In genomic region chr4:85787133-85787532, GRCh38 we compare ENCODE assay signal across 14 cellular contexts.
DNase-seq lines count a peak whose midpoint lies in the region; ATAC-seq, FAIRE-seq and TF ChIP-seq lines count a peak whose summit lies in the region.
"Had no signal": no experiment of that assay in that cellular context is flagged by ENCODE, and none has a peak within 500 bp of the region (broad histone marks: within the 10 kb centered on the region; RNA-seq: fewer than 3 reads in every experiment).

No MANE protein-coding gene starts in this region.

- H3K79me2 ChIP-seq in SK-N-SH (ENCODE audit: insufficient read depth) = peaks cover 17% of the 10 kb centered on the region
- peaks cover 29% of the 10 kb centered on the region for H3K79me2 ChIP-seq in fibroblast of lung (ENCODE audit: control insufficient read depth, insufficient read depth, low read length)
- H3K79me2 ChIP-seq in MM.1S (ENCODE audit: low read length) = no peaks in the 10 kb centered on the region

- POLR2A ChIA-PET in SK-N-SH (lab: Yijun Ruan, JAX) = no interaction called here

- DNase-seq in EL (peak; percentile 80), SK-N-SH (no peak), fibroblast of lung (ENCODE audit: low read depth in 2 of 2) (peak; percentile 82 to 94), pancreas (no peak), MM.1S (no peak), NK-92 (lab: John Stamatoyannopoulos, UW; ENCODE audit: unreplicated experiment) (no peak)
- DNase-seq: activated CD4-positive, alpha-beta T cell treated with anti-CD3 and anti-CD28 coated beads, Interleukin-2, amount 10 ng/mL, durations not matched to agents 24 days and 14 days; CD4-positive, CD25-positive, alpha-beta regulatory T cell; NCI-H1417; NCI-H510A treated with DMSO at 0.1 percent for 48 hours had no signal

- no peak for TF ChIP-seq CTCF in SK-N-SH (IDR thresholded peaks at IDR 0.05)
- TF ChIP-seq CTCF in fibroblast of lung (conservative IDR thresholded peaks at IDR 0.05 in 1 of 2, IDR thresholded peaks at IDR 0.05 in 1 of 2; ENCODE audit: low read depth in 1 of 2, low read length in 2 of 2) = no peak
- TF ChIP-seq CTCF in pancreas (IDR thresholded peaks at IDR 0.05) = no peak
- no peak for TF ChIP-seq CTCF in MM.1S (IDR thresholded peaks at IDR 0.05; ENCODE audit: low read length)

- H3K9me3 ChIP-seq in SK-N-SH (no peaks in the 10 kb centered on the region), fibroblast of lung (ENCODE audit: control insufficient read depth, insufficient read depth, low read depth, low read length) (no peaks in the 10 kb centered on the region), pancreas (no peaks in the 10 kb centered on the region), MM.1S (replicated peaks; ENCODE audit: insufficient read depth, low read length) (no peaks in the 10 kb centered on the region)

- intact Hi-C loops in pancreas (cut with DNase I) = no loop called here

- H4K20me1 ChIP-seq in SK-N-SH (ENCODE audit: insufficient read depth) (no peaks in the 10 kb centered on the region), fibroblast of lung (ENCODE audit: control insufficient read depth, extremely low read depth, insufficient read depth, low read length) (no peaks in the 10 kb centered on the region), MM.1S (ENCODE audit: insufficient read depth, low read length) (no peaks in the 10 kb centered on the region)

- H3K27ac ChIP-seq in SK-N-SH (ENCODE audit: low read depth in 2 of 2, low read length in 1 of 2) (peak overlapping the region in 1 of 2 experiments; percentile 92; a peak in 2 of 4 replicates), fibroblast of lung (ENCODE audit: insufficient read depth, low read length) (peak overlapping the region; percentile 55), pancreas (no peak overlapping the region), MM.1S (ENCODE audit: low read length) (no peak overlapping the region)
- H3K27ac ChIP-seq: cardiac muscle cell had no signal

- ATAC-seq in pancreas = peak; percentile 34 to 64 (median 51)
- ATAC-seq in HG02938 (IDR thresholded peaks at IDR 0.05; ENCODE audit: unreplicated experiment) = no peak
- no peak for ATAC-seq in GM19395 (IDR thresholded peaks at IDR 0.05; ENCODE audit: unreplicated experiment)

- peak overlapping the region; percentile 28; the same call in 1 of the 2 replicates for H3K9ac ChIP-seq in SK-N-SH
- no peak overlapping the region for H3K9ac ChIP-seq in fibroblast of lung (ENCODE audit: insufficient read depth, low read length)
- H3K9ac ChIP-seq in MM.1S (ENCODE audit: low read length) = no peak overlapping the region

- H3K4me1 ChIP-seq in SK-N-SH (ENCODE audit: control insufficient read depth in 1 of 2, insufficient read depth in 2 of 2, low read depth in 1 of 2, low read length in 1 of 2) (peaks cover 0 to 10% of the 10 kb centered on the region in 2 experiments; a peak in 2 of 4 replicates), fibroblast of lung (ENCODE audit: control insufficient read depth, extremely low read depth, insufficient read depth, low read length) (peaks cover 16% of the 10 kb centered on the region), pancreas (peaks cover 0 to 5% (median 2%) of the 10 kb centered on the region in 3 donors), MM.1S (ENCODE audit: low read length) (no peaks in the 10 kb centered on the region)

- peaks cover 15% of the 10 kb centered on the region for H3F3A ChIP-seq in SK-N-SH (replicated peaks; ENCODE audit: insufficient read depth)
- no peaks in the 10 kb centered on the region for H3F3A ChIP-seq in MM.1S (ENCODE audit: insufficient read depth, low read length)

- no peak for TF ChIP-seq RAD21 in SK-N-SH (IDR thresholded peaks at IDR 0.05; ENCODE audit: low read length)

- H3K9me2 ChIP-seq in SK-N-SH (no peaks in the 10 kb centered on the region), MM.1S (replicated peaks; ENCODE audit: insufficient read depth, low read length) (no peaks in the 10 kb centered on the region)

- WGBS in SK-N-SH (ENCODE audit: low lambda C conversion rate) = 61% methylated on average over 3 of the region's 3 CpGs
- 86 to 89% methylated on average over 3 of the region's 3 CpGs for WGBS in pancreas, 2 donors

- H3K4me3 ChIP-seq in SK-N-SH (ENCODE audit: low read depth in 2 of 2, low read length in 1 of 2) = no peak overlapping the region
- H3K4me3 ChIP-seq in fibroblast of lung (replicated peaks in 1 of 4; ENCODE audit: control extremely low read depth in 1 of 4, insufficient read depth in 1 of 4, low read depth in 3 of 4, low read length in 4 of 4) = no peak overlapping the region
- no peak overlapping the region for H3K4me3 ChIP-seq in pancreas
- H3K4me3 ChIP-seq in MM.1S (ENCODE audit: low read length) = no peak overlapping the region
- H3K4me3 ChIP-seq: cardiac muscle cell had no signal

- CTCF ChIA-PET in SK-N-SH (lab: Yijun Ruan, JAX) = interaction anchor here (1.5 to 2.6 kb wide), 2 partner anchors 9 to 183 kb away, joined by 3 to 30 read pairs; no protein-coding TSS in a partner anchor

- H2AFZ ChIP-seq in SK-N-SH (ENCODE audit: low read depth) (peak overlapping the region; percentile 37; the same call in 1 of the 2 replicates), fibroblast of lung (ENCODE audit: low read length) (no peak overlapping the region), MM.1S (ENCODE audit: low read length) (no peak overlapping the region)

- TF ChIP-seq EP300 in SK-N-SH (IDR thresholded peaks at IDR 0.05; ENCODE audit: borderline replicate concordance in 1 of 2, low read depth in 1 of 2, low read length in 1 of 2) = no peak

- FAIRE-seq in pancreas (lab: Jason Lieb, UNC) = no peak
- FAIRE-seq: G401.6 had no signal

- H3K36me3 ChIP-seq in SK-N-SH (replicated peaks in 1 of 2; ENCODE audit: control insufficient read depth in 1 of 2, insufficient read depth in 2 of 2, low read length in 1 of 2) (no peaks in the 10 kb centered on the region), fibroblast of lung (ENCODE audit: control insufficient read depth, insufficient read depth, low read length) (no peaks in the 10 kb centered on the region), pancreas (no peaks in the 10 kb centered on the region), MM.1S (replicated peaks; ENCODE audit: insufficient read depth, low read length) (no peaks in the 10 kb centered on the region)
- H3K36me3 ChIP-seq: cardiac muscle cell had no signal

- H3K4me2 ChIP-seq in SK-N-SH (no peak overlapping the region), fibroblast of lung (ENCODE audit: extremely low read depth, insufficient read depth, low read length) (peak overlapping the region; percentile 15), MM.1S (ENCODE audit: low read depth, low read length) (no peak overlapping the region)

- H3K27me3 ChIP-seq in SK-N-SH (ENCODE audit: insufficient read depth) (no peaks in the 10 kb centered on the region), fibroblast of lung (ENCODE audit: control insufficient read depth, insufficient read depth, low read length) (no peaks in the 10 kb centered on the region), pancreas (no peaks in the 10 kb centered on the region), MM.1S (replicated peaks; ENCODE audit: insufficient read depth, low read length) (no peaks in the 10 kb centered on the region)
- H3K27me3 ChIP-seq: cardiac muscle cell had no signal

TF ChIP-seq in SK-N-SH, 30 proteins besides CTCF, POLR2A, EP300 and RAD21:
- peak; percentile 47; the same call in 1 of the 2 replicates for TF ChIP-seq FOSL2 (IDR thresholded peaks at IDR 0.05; ENCODE audit: borderline replicate concordance, low read depth)
- TF ChIP-seq TCF12 (IDR thresholded peaks at IDR 0.05) = peak; percentile 37; the same call in 1 of the 2 replicates
- TF ChIP-seq GABPA (IDR thresholded peaks at IDR 0.05; ENCODE audit: low read depth) = no peak
- no peak for TF ChIP-seq RCOR1 (IDR thresholded peaks at IDR 0.05; ENCODE audit: low read length)
- peak; percentile 19; the same call in 1 of the 2 replicates for TF ChIP-seq NFIC (IDR thresholded peaks at IDR 0.05; ENCODE audit: borderline replicate concordance)
- peak; percentile 25; the same call in 1 of the 2 replicates for TF ChIP-seq JUND (IDR thresholded peaks at IDR 0.05)

Comparison
In these comparisons a context has a peak if more than half of its experiments do, and no peak if none do; other contexts are left out.
1. DNase-seq: peak in EL (single experiment) and fibroblast of lung (2 of 2); none in SK-N-SH (single experiment), pancreas (0 of 6), MM.1S (single experiment) and NK-92 (single experiment).
2. ATAC-seq: peak in pancreas (4 of 4); none in HG02938 (single experiment) and GM19395 (single experiment).